Comparison of ENCODE assay signal across 22 cellular contexts in the genomic region with DNA sequence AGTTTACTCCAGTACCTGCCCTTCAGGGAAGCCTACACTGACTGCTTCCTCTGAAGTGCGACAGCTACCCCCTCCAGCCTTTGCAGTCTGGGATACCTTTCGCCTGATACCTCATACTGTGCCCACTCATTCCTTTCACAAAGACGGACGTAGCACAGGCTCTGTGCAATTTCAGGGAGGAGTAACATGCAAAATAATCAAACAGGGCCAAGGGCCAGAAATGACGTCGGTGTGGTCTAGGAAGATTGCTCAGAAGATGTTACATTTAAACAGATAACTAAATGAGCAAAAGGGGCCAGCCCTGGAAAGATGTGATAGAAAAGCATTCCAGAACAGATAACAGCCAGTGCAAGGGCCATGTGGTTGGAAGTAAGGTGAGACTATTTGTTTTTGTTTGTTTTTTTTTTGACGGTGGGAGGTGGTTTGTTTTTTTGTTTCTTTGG. TPM values are rescaled to one million over a fixed set of nuclear protein-coding genes. Genes with fewer than 3 reads are reported as not detected.
DNase-seq lines count a peak whose midpoint lies in the region; ATAC-seq, FAIRE-seq and TF ChIP-seq lines count a peak whose summit lies in the region.
"Had no signal": no experiment of that assay in that cellular context is flagged by ENCODE, and none has a peak within 500 bp of the region (broad histone marks: within the 10 kb centered on the region; RNA-seq: fewer than 3 reads in every experiment).

No MANE protein-coding gene starts in this region.

- H3K4me2 ChIP-seq in Karpas-422 (ENCODE audit: low read depth, low read length, poor library complexity, severe bottlenecking) (no peak overlapping the region), hepatocyte (no peak overlapping the region)

- 71% methylated on average over 7 of the region's 7 CpGs for WGBS in hepatocyte (ENCODE audit: low lambda C conversion rate, missing lambda C conversion rate)
- WGBS in aorta, 2 donors, result 75 to 78% methylated on average over 7 of the region's 7 CpGs

- H3K9ac ChIP-seq in Karpas-422 (ENCODE audit: low read length), result no peak overlapping the region

- no peaks in the 10 kb centered on the region for H3K27me3 ChIP-seq in AG04450 (ENCODE audit: control insufficient read depth, insufficient read depth, low read length)
- no peaks in the 10 kb centered on the region for H3K27me3 ChIP-seq in Karpas-422 (ENCODE audit: low read length)
- no peaks in the 10 kb centered on the region for H3K27me3 ChIP-seq in hepatocyte
- no peaks in the 10 kb centered on the region for H3K27me3 ChIP-seq in aorta (ENCODE audit: control insufficient read depth in 1 of 2, insufficient read depth in 2 of 2, low read length in 1 of 2)

- in situ Hi-C loops in astrocyte of the spinal cord (cut with HindIII; ENCODE audit: low sequenced_read_pairs), result no loop called here

- H4K20me1 ChIP-seq in Karpas-422 (ENCODE audit: insufficient read depth, low read depth, low read length) (no peaks in the 10 kb centered on the region), hepatocyte (ENCODE audit: insufficient read depth, poor library complexity, severe bottlenecking) (no peaks in the 10 kb centered on the region)

- TF ChIP-seq POLR2A in GM12891 (IDR thresholded peaks at IDR 0.05; ENCODE audit: low read depth, low read length), result no peak

- peak overlapping the region; percentile 2 for H3K27ac ChIP-seq in AG04450 (ENCODE audit: low read depth, low read length)
- H3K27ac ChIP-seq in Karpas-422 (ENCODE audit: low read length), result no peak overlapping the region
- no peak overlapping the region for H3K27ac ChIP-seq in hepatocyte
- H3K27ac ChIP-seq in aorta (ENCODE audit: low read depth in 1 of 2, low read length in 2 of 2), result no peak overlapping the region
- H3K27ac ChIP-seq: C4-2B, esophagus squamous epithelium, WERI-Rb-1 had no signal

- H3K9me2 ChIP-seq in Karpas-422 (replicated peaks; ENCODE audit: insufficient read depth, low read length) (no peaks in the 10 kb centered on the region), hepatocyte (replicated peaks; ENCODE audit: insufficient read depth) (no peaks in the 10 kb centered on the region)

- TF ChIP-seq CTCF in AG04450 (IDR thresholded peaks at IDR 0.05; ENCODE audit: low read depth, low read length) (no peak), astrocyte of the spinal cord (IDR thresholded peaks at IDR 0.05; ENCODE audit: low read depth, low read length) (no peak), hepatocyte (IDR thresholded peaks at IDR 0.05; ENCODE audit: poor library complexity) (no peak)

- POLR2A ChIA-PET in AG04450 (lab: Yijun Ruan, JAX), result interaction anchor here (0.6 kb wide), 1 partner anchor 18 kb away, joined by 4 read pairs; no protein-coding TSS in a partner anchor

- CTCF ChIA-PET in AG04450 (lab: Charles Lee), result interaction anchor here (1.7 kb wide), 1 partner anchor 77 kb away, joined by 3 read pairs; no protein-coding TSS in a partner anchor

- H3K9me3 ChIP-seq in AG04450 (ENCODE audit: control insufficient read depth, insufficient read depth, low read length) (no peaks in the 10 kb centered on the region), Karpas-422 (ENCODE audit: low read length) (no peaks in the 10 kb centered on the region), hepatocyte (ENCODE audit: low read depth) (no peaks in the 10 kb centered on the region), aorta (ENCODE audit: control insufficient read depth, low read length) (no peaks in the 10 kb centered on the region)
- H3K9me3 ChIP-seq: esophagus squamous epithelium had no signal

- no peak overlapping the region for H3K4me3 ChIP-seq in AG04450 (ENCODE audit: low read depth, low read length)
- no peak overlapping the region for H3K4me3 ChIP-seq in Karpas-422 (ENCODE audit: low read length)
- no peak overlapping the region for H3K4me3 ChIP-seq in astrocyte of the spinal cord (ENCODE audit: low read depth, low read length)
- H3K4me3 ChIP-seq in hepatocyte, result no peak overlapping the region
- no peak overlapping the region for H3K4me3 ChIP-seq in aorta (ENCODE audit: low read length in 2 of 2)
- H3K4me3 ChIP-seq: esophagus squamous epithelium had no signal

- no peak for FAIRE-seq in GM12891 (lab: Jason Lieb, UNC)
- FAIRE-seq: A204.1, bronchial epithelial cell, islet of Langerhans had no signal

- DNase-seq in AG04450 (ENCODE audit: low read depth, low spot score), result peak; percentile 38
- peak; percentile 40 for DNase-seq in Karpas-422
- DNase-seq in astrocyte of the spinal cord (ENCODE audit: low read depth, low spot score), result peak; percentile 20
- no peak for DNase-seq in hepatocyte (ENCODE audit: low spot score)
- no peak for DNase-seq in aorta
- no peak for DNase-seq in amniotic stem cell (lab: John Stamatoyannopoulos, UW)
- no peak for DNase-seq in GM12891 (ENCODE audit: insufficient read length, low spot score)
- DNase-seq: activated CD4-positive, alpha-beta memory T cell treated with anti-CD3 and anti-CD28 coated beads for 36 hours; activated T-cell treated with anti-CD3 and anti-CD28 coated beads, Interleukin-2, amount 50 U/mL, for 48 hours; DMS153; esophagus squamous epithelium; NCI-H2029; NCI-H510A; Right ventricle myocardium superior; WERI-Rb-1 had no signal

- H2AFZ ChIP-seq in Karpas-422 (ENCODE audit: low read length), result no peak overlapping the region
- peak overlapping the region; percentile 20 for H2AFZ ChIP-seq in hepatocyte

- H3K4me1 ChIP-seq in Karpas-422 (ENCODE audit: low read length), result no peaks in the 10 kb centered on the region
- H3K4me1 ChIP-seq in hepatocyte (ENCODE audit: insufficient read depth), result no peaks in the 10 kb centered on the region
- H3K4me1 ChIP-seq in aorta (ENCODE audit: control insufficient read depth in 1 of 2, insufficient read depth in 2 of 2, low read length in 2 of 2), result no peaks in the 10 kb centered on the region
- H3K4me1 ChIP-seq: esophagus squamous epithelium had no signal

- intact Hi-C loops in aorta (cut with DNase I), result no loop called here

- no peaks in the 10 kb centered on the region for H3K79me2 ChIP-seq in Karpas-422 (ENCODE audit: low read length)
- no peaks in the 10 kb centered on the region for H3K79me2 ChIP-seq in hepatocyte

- ATAC-seq in aorta (ENCODE audit: low FRiP score) (no peak), GM21723 (IDR thresholded peaks at IDR 0.05; ENCODE audit: unreplicated experiment) (no peak)
- ATAC-seq: sciatic nerve had no signal

- H3K36me3 ChIP-seq in Karpas-422 (ENCODE audit: insufficient read depth, low read length) (no peaks in the 10 kb centered on the region), hepatocyte (replicated peaks; ENCODE audit: insufficient read depth, low read depth) (no peaks in the 10 kb centered on the region), aorta (ENCODE audit: control insufficient read depth in 1 of 2, insufficient read depth in 2 of 2, low read length in 1 of 2) (no peaks in the 10 kb centered on the region)
- H3K36me3 ChIP-seq: esophagus squamous epithelium, WERI-Rb-1 had no signal

TF ChIP-seq in GM12891, 5 proteins besides CTCF, POLR2A, EP300 and RAD21:
- TF ChIP-seq TAF1 (IDR thresholded peaks at IDR 0.05; ENCODE audit: low read depth, low read length) (no peak), PAX5 (IDR thresholded peaks at IDR 0.05; ENCODE audit: insufficient read depth, low read length, severe bottlenecking) (no peak), SPI1 (IDR thresholded peaks at IDR 0.05; ENCODE audit: low read depth, low read length) (no peak), POLR2AphosphoS5 (IDR thresholded peaks at IDR 0.05; ENCODE audit: low read depth, low read length) (no peak), POU2F2 (IDR thresholded peaks at IDR 0.05; ENCODE audit: low read depth, low read length) (no peak)

RNA-seq across cellular contexts. Expression of a gene that starts 6.6 kb away (rescaled TPM):
- polyA plus RNA-seq in AG04450 (2011; rRNA removed), result 25.7 and 33.7 TPM in 2 replicates
- 28.9 and 33.8 TPM in 2 replicates for polyA minus RNA-seq in AG04450 (2011; rRNA and poly(A)+ RNA removed)
- 92.4 and 151 TPM in 2 replicates for total RNA-seq in Karpas-422 (2014; rRNA removed; shearing (Covaris generic); ENCODE audit: low replicate concordance)
- 51.8 and 79.2 TPM in 2 replicates for total RNA-seq in hepatocyte
- polyA plus RNA-seq in hepatocyte, result 106 and 135 TPM in 2 replicates
- 10 to 100 TPM; 45.0 to 49.5 TPM for total RNA-seq in aorta
- 10 to 100 TPM; 28.5 to 98.7 TPM for polyA plus RNA-seq in aorta
- 153 TPM for polyA plus RNA-seq in GM12891 (2012; ENCODE audit: low read depth, missing spikeins)

RNA-seq across cellular contexts. Expression of a gene that starts 7.4 kb away (rescaled TPM):
- polyA plus RNA-seq in AG04450 (2011; rRNA removed) (37.5 and 43.4 TPM in 2 replicates), hepatocyte (83.3 and 88.5 TPM in 2 replicates), aorta (10 to 100 TPM; 38.7 to 68.1 TPM)
- 78.2 and 99.3 TPM in 2 replicates for polyA minus RNA-seq in AG04450 (2011; rRNA and poly(A)+ RNA removed)
- total RNA-seq in Karpas-422 (2014; rRNA removed; shearing (Covaris generic); ENCODE audit: low replicate concordance), result 66.3 and 186 TPM in 2 replicates
- total RNA-seq in hepatocyte (57.4 and 61.4 TPM in 2 replicates), aorta (100 to 1,000 TPM; 106 to 112 TPM)
- polyA plus RNA-seq in GM12891 (2012; ENCODE audit: low read depth, missing spikeins), result 77.0 TPM

RNA-seq across cellular contexts. Expression of a gene that starts 44.5 kb away (rescaled TPM):
- polyA plus RNA-seq in AG04450 (2011; rRNA removed) (19.5 and 21.9 TPM in 2 replicates), hepatocyte (7.3 and 13.1 TPM in 2 replicates), aorta (10 to 100 TPM; 38.6 to 92.7 TPM)
- polyA minus RNA-seq in AG04450 (2011; rRNA and poly(A)+ RNA removed), result 20.8 and 25.7 TPM in 2 replicates
- total RNA-seq in Karpas-422 (2014; rRNA removed; shearing (Covaris generic); ENCODE audit: low replicate concordance), result not detected in 2 replicates
- total RNA-seq in hepatocyte (4.5 and 5.0 TPM in 2 replicates), aorta (100 to 1,000 TPM; 158 to 337 TPM)
- 59.8 TPM for polyA plus RNA-seq in GM12891 (2012; ENCODE audit: low read depth, missing spikeins)

RNA-seq across cellular contexts. Expression of a gene that starts 49.4 kb away (rescaled TPM):
- 0.72 and 1.0 TPM in 2 replicates for polyA plus RNA-seq in AG04450 (2011; rRNA removed)
- 0.52 and 0.69 TPM in 2 replicates for polyA minus RNA-seq in AG04450 (2011; rRNA and poly(A)+ RNA removed)
- not detected in 2 replicates for total RNA-seq in Karpas-422 (2014; rRNA removed; shearing (Covaris generic); ENCODE audit: low replicate concordance)
- total RNA-seq in hepatocyte, result 0.60 and 2.8 TPM in 2 replicates
- 3.5 and 7.6 TPM in 2 replicates for polyA plus RNA-seq in hepatocyte
- 1 to 10 TPM; 2.3 to 4.4 TPM for total RNA-seq in aorta
- polyA plus RNA-seq in aorta, result not detected
- not detected for polyA plus RNA-seq in GM12891 (2012; ENCODE audit: low read depth, missing spikeins)
- total RNA-seq: H4, Right ventricle myocardium superior had no signal

Comparison
In these comparisons a context has a peak if more than half of its experiments do, and no peak if none do; other contexts are left out.
1. DNase-seq: peak in AG04450 (single experiment), Karpas-422 (single experiment) and astrocyte of the spinal cord (single experiment); none in hepatocyte (single experiment), aorta (0 of 2), amniotic stem cell (single experiment) and GM12891 (single experiment).
2. RNA of a gene that starts 44.5 kb away (total RNA-seq): 158 to 337 TPM in aorta; 4.5 to 5.0 TPM in hepatocyte and not detected in Karpas-422; every median in the first group is over 10 times any median in the second.